ENCODE assay signal across 19 cellular contexts in genomic region chr3:185687479-185687878, GRCh38.
DNase-seq lines count a peak whose midpoint lies in the region; TF ChIP-seq lines count a peak whose summit lies in the region.
"Had no signal": no experiment of that assay in that cellular context is flagged by ENCODE, and none has a peak within 500 bp of the region (broad histone marks: within the 10 kb centered on the region; RNA-seq: fewer than 3 reads in every experiment).

No MANE protein-coding gene starts in this region.

- H3K9me3 Mint-ChIP-seq in MCF 10A (ENCODE audit: unreplicated experiment), result no peaks in the 10 kb centered on the region
- H3K9me3 Mint-ChIP-seq in chondrocyte (ENCODE audit: low read depth), result no peaks in the 10 kb centered on the region
- H3K9me3 Mint-ChIP-seq: activated CD4-positive, alpha-beta memory T cell treated with anti-CD3 and anti-CD28 coated beads, Interleukin-2, amount 10 ng/mL, durations not matched to agents 7 days and 5 days; activated naive CD8-positive, alpha-beta T cell treated with anti-CD3 and anti-CD28 coated beads, Interleukin-2, amount 50 U/mL, for 24 hours; activated T-cell treated with anti-CD3 and anti-CD28 coated beads, Interleukin-2, amount 50 U/mL, for 72 hours; T-cell had no signal

- H3K9me3 ChIP-seq in breast epithelium, result no peaks in the 10 kb centered on the region
- H3K9me3 ChIP-seq: Peyer's patch had no signal

- H3K27ac Mint-ChIP-seq in MCF 10A (ENCODE audit: low read depth, unreplicated experiment) (peak overlapping the region; percentile 39), chondrocyte (ENCODE audit: unreplicated experiment) (no peak overlapping the region)
- H3K27ac Mint-ChIP-seq: activated CD4-positive, alpha-beta memory T cell treated with anti-CD3 and anti-CD28 coated beads, Interleukin-2, amount 10 ng/mL, durations not matched to agents 7 days and 5 days; activated naive CD8-positive, alpha-beta T cell treated with anti-CD3 and anti-CD28 coated beads, Interleukin-2, amount 50 U/mL, for 24 hours; activated T-cell treated with anti-CD3 and anti-CD28 coated beads, Interleukin-2, amount 50 U/mL, for 72 hours; CD4-positive, alpha-beta memory T cell; T-cell had no signal

- no peaks in the 10 kb centered on the region for H3K36me3 ChIP-seq in breast epithelium

- no peak for DNase-seq in MCF 10A (ENCODE audit: unreplicated experiment)
- no peak for DNase-seq in breast epithelium (ENCODE audit: low spot score in 2 of 2)
- DNase-seq in RPMI8226, result peak; percentile 24
- DNase-seq in epithelial cell of prostate (ENCODE audit: low read depth, low spot score), result no peak
- peak; percentile 21 for DNase-seq in stromal cell of bone marrow (ENCODE audit: low read depth)
- DNase-seq in NCI-H187 treated with DMSO at 0.1 percent for 48 hours (lab: John Stamatoyannopoulos, UW), result no peak
- no peak for DNase-seq in AG08395 (ENCODE audit: low spot score)
- DNase-seq in chondrocyte (ENCODE audit: low spot score), result no peak
- DNase-seq: ACHN; activated CD4-positive, alpha-beta memory T cell treated with anti-CD3 and anti-CD28 coated beads, Interleukin-2, amount 10 ng/mL, durations not matched to agents 7 days and 5 days; activated naive CD8-positive, alpha-beta T cell treated with anti-CD3 and anti-CD28 coated beads, Interleukin-2, amount 50 U/mL, for 24 hours; activated T-cell treated with anti-CD3 and anti-CD28 coated beads, Interleukin-2, amount 50 U/mL, for 72 hours; CD4-positive, alpha-beta memory T cell; mesendoderm; NCI-H1436 treated with DMSO at 0.1 percent for 48 hours; NCI-H526 treated with DMSO at 0.1 percent for 48 hours; Peyer's patch; T-cell had no signal

- CTCF ChIA-PET in MCF 10A (lab: Yijun Ruan, JAX), result no interaction called here

- TF ChIP-seq CTCF in MCF 10A (IDR thresholded peaks at IDR 0.05; ENCODE audit: unreplicated experiment) (no peak), breast epithelium (IDR thresholded peaks at IDR 0.05) (no peak), chondrocyte (IDR thresholded peaks at IDR 0.05) (no peak)

- no peaks in the 10 kb centered on the region for H3K27me3 ChIP-seq in breast epithelium
- H3K27me3 ChIP-seq: Peyer's patch had no signal

- H3K27ac ChIP-seq in breast epithelium (no peak overlapping the region), epithelial cell of prostate (peak overlapping the region; percentile 96)
- H3K27ac ChIP-seq: Peyer's patch, VCaP had no signal

- TF ChIP-seq POLR2A in breast epithelium (IDR thresholded peaks at IDR 0.05), result no peak

- H3K4me1 Mint-ChIP-seq in MCF 10A (ENCODE audit: insufficient read depth, unreplicated experiment) (peaks cover 13% of the 10 kb centered on the region), chondrocyte (ENCODE audit: low read depth) (peaks cover 20% of the 10 kb centered on the region)
- H3K4me1 Mint-ChIP-seq: activated CD4-positive, alpha-beta memory T cell treated with anti-CD3 and anti-CD28 coated beads, Interleukin-2, amount 10 ng/mL, durations not matched to agents 7 days and 5 days; activated naive CD8-positive, alpha-beta T cell treated with anti-CD3 and anti-CD28 coated beads, Interleukin-2, amount 50 U/mL, for 24 hours; CD4-positive, alpha-beta memory T cell; T-cell had no signal

- POLR2A ChIA-PET in MCF 10A (lab: Yijun Ruan, JAX), result interaction anchor here (0.6 to 3.6 kb wide), 7 partner anchors 9 to 250 kb away, joined by 3 to 15 read pairs (median 8); partner anchors contain the start of gene TRA2B

- H3K27me3 Mint-ChIP-seq in MCF 10A (ENCODE audit: insufficient read depth, unreplicated experiment) (no peaks in the 10 kb centered on the region), chondrocyte (ENCODE audit: low read depth) (no peaks in the 10 kb centered on the region)

- no peaks in the 10 kb centered on the region for H3K4me1 ChIP-seq in breast epithelium
- H3K4me1 ChIP-seq: Peyer's patch had no signal

- H3K36me3 Mint-ChIP-seq in MCF 10A (ENCODE audit: insufficient read depth, unreplicated experiment) (peaks cover 72% of the 10 kb centered on the region), chondrocyte (ENCODE audit: low read depth) (peaks cover 31% of the 10 kb centered on the region)
- H3K36me3 Mint-ChIP-seq: CD4-positive, alpha-beta memory T cell; T-cell had no signal

- no peak overlapping the region for H3K4me3 Mint-ChIP-seq in MCF 10A (ENCODE audit: unreplicated experiment)
- no peak overlapping the region for H3K4me3 Mint-ChIP-seq in chondrocyte (ENCODE audit: unreplicated experiment)
- H3K4me3 Mint-ChIP-seq: activated CD4-positive, alpha-beta memory T cell treated with anti-CD3 and anti-CD28 coated beads, Interleukin-2, amount 10 ng/mL, durations not matched to agents 7 days and 5 days; activated naive CD8-positive, alpha-beta T cell treated with anti-CD3 and anti-CD28 coated beads, Interleukin-2, amount 50 U/mL, for 24 hours; activated T-cell treated with anti-CD3 and anti-CD28 coated beads, Interleukin-2, amount 50 U/mL, for 72 hours; CD4-positive, alpha-beta memory T cell; T-cell had no signal

- intact Hi-C loops in MCF 10A (cut with micrococcal nuclease) (no loop called here), breast epithelium (cut with DNase I; ENCODE audit: low total_unique reads) (no loop called here)

- BruUV-seq in MCF 10A (replicated peaks; lab: Mats Ljungman, UMichigan), result no TSS peak

- H3K4me3 ChIP-seq in breast epithelium, result no peak overlapping the region
- H3K4me3 ChIP-seq: Peyer's patch had no signal

Comparison
In these comparisons a context has a peak if more than half of its experiments do, and no peak if none do; other contexts are left out.
1. DNase-seq: peak in RPMI8226 (single experiment) and stromal cell of bone marrow (single experiment); none in MCF 10A (single experiment), breast epithelium (0 of 2), epithelial cell of prostate (single experiment), NCI-H187 treated with DMSO at 0.1 percent for 48 hours (single experiment), AG08395 (single experiment) and chondrocyte (single experiment).